In genomic region chr17:80850817-80851216, GRCh38 we compare ENCODE assay signal across 22 cellular contexts.
DNase-seq lines count a peak whose midpoint lies in the region; FAIRE-seq and TF ChIP-seq lines count a peak whose summit lies in the region.
"Had no signal": no experiment of that assay in that cellular context is flagged by ENCODE, and none has a peak within 500 bp of the region (broad histone marks: within the 10 kb centered on the region; RNA-seq: fewer than 3 reads in every experiment).

No MANE protein-coding gene starts in this region.

- intact Hi-C loops in colonic mucosa (cut with DNase I) = no loop called here

- H3K4me3 ChIP-seq in choroid plexus epithelial cell (ENCODE audit: low read depth, low read length) = no peak overlapping the region
- no peak overlapping the region for H3K4me3 ChIP-seq in colonic mucosa
- H3K4me3 ChIP-seq: cardiac muscle cell, GM12878, Peyer's patch had no signal

- peak overlapping the region; percentile 77 for H3K27ac Mint-ChIP-seq in activated naive CD8-positive, alpha-beta T cell
- H3K27ac Mint-ChIP-seq in activated naive CD8-positive, alpha-beta T cell treated with anti-CD3 and anti-CD28 coated beads for 36 hours = no peak overlapping the region
- H3K27ac Mint-ChIP-seq: activated T-helper 2 cell treated with anti-CD3 and anti-CD28 coated beads, Interferon-gamma antibody, Interleukin-2, Interleukin-4, amounts not matched to agents 10 μg/mL and 5 μg/mL and 100 μg/mL, durations not matched to agents 14 hours and 24 hours and 36 hours had no signal

- peaks cover 16% of the 10 kb centered on the region for H3K36me3 Mint-ChIP-seq in activated naive CD8-positive, alpha-beta T cell
- peaks cover 32% of the 10 kb centered on the region for H3K36me3 Mint-ChIP-seq in activated naive CD8-positive, alpha-beta T cell treated with anti-CD3 and anti-CD28 coated beads for 36 hours

- no peak for FAIRE-seq in GM19239 (lab: Jason Lieb, UNC)
- FAIRE-seq: endometrium, GM12878 had no signal

- H3K4me3 Mint-ChIP-seq in activated naive CD8-positive, alpha-beta T cell = no peak overlapping the region
- H3K4me3 Mint-ChIP-seq in activated naive CD8-positive, alpha-beta T cell treated with anti-CD3 and anti-CD28 coated beads for 36 hours = no peak overlapping the region
- H3K4me3 Mint-ChIP-seq: type B pancreatic cell had no signal

- no peak overlapping the region for H3K27ac ChIP-seq in colonic mucosa
- H3K27ac ChIP-seq: cardiac muscle cell, Peyer's patch had no signal

- peaks cover 9% of the 10 kb centered on the region for H3K4me1 ChIP-seq in colonic mucosa

- no peak overlapping the region for H3K9ac ChIP-seq in colonic mucosa (ENCODE audit: low read depth in 2 of 2, low read length in 2 of 2)

- H3K27me3 ChIP-seq in colonic mucosa = no peaks in the 10 kb centered on the region
- H3K27me3 ChIP-seq: BE2C, cardiac muscle cell, Peyer's patch had no signal

- DNase-seq in activated naive CD8-positive, alpha-beta T cell treated with anti-CD3 and anti-CD28 coated beads for 36 hours = no peak
- DNase-seq in NCI-H2196 treated with DMSO at 0.1 percent for 48 hours (lab: John Stamatoyannopoulos, UW; ENCODE audit: unreplicated experiment) = peak; percentile 73
- DNase-seq in choroid plexus epithelial cell (ENCODE audit: low read depth) = peak; percentile 32
- no peak for DNase-seq in stimulated activated CD8-positive, alpha-beta memory T cell treated with anti-CD3 and anti-CD28 coated beads, Interleukin-4, amount 100 ng/mL, for 48 hours
- DNase-seq in colonic mucosa = no peak
- DNase-seq in GM19239 (ENCODE audit: insufficient read length, low spot score) = no peak
- DNase-seq: activated CD4-positive, alpha-beta T cell treated with anti-CD3 and anti-CD28 coated beads for 48 hours; BE2C; DMS79; Karpas-422; left cardiac atrium; NCI-H524; retina; stimulated activated CD4-positive, alpha-beta T cell treated with anti-CD3 and anti-CD28 coated beads, Interleukin-4, amount 100 ng/mL, for 1 hour; T-helper 17 cell had no signal

- H3K9me3 ChIP-seq in colonic mucosa = no peaks in the 10 kb centered on the region
- H3K9me3 ChIP-seq: BE2C, Peyer's patch had no signal

- H3K27me3 Mint-ChIP-seq in activated naive CD8-positive, alpha-beta T cell = no peaks in the 10 kb centered on the region
- H3K27me3 Mint-ChIP-seq in activated naive CD8-positive, alpha-beta T cell treated with anti-CD3 and anti-CD28 coated beads for 36 hours = no peaks in the 10 kb centered on the region
- H3K27me3 Mint-ChIP-seq: T-helper 17 cell, type B pancreatic cell had no signal

- no peaks in the 10 kb centered on the region for H3K9me3 Mint-ChIP-seq in activated naive CD8-positive, alpha-beta T cell (ENCODE audit: low read depth)
- no peaks in the 10 kb centered on the region for H3K9me3 Mint-ChIP-seq in activated naive CD8-positive, alpha-beta T cell treated with anti-CD3 and anti-CD28 coated beads for 36 hours
- H3K9me3 Mint-ChIP-seq: activated T-helper 2 cell treated with anti-CD3 and anti-CD28 coated beads, Interferon-gamma antibody, Interleukin-2, Interleukin-4, amounts not matched to agents 10 μg/mL and 5 μg/mL and 100 μg/mL, durations not matched to agents 14 hours and 24 hours and 36 hours; type B pancreatic cell had no signal

- no peaks in the 10 kb centered on the region for H3K36me3 ChIP-seq in colonic mucosa
- H3K36me3 ChIP-seq: cardiac muscle cell, Peyer's patch had no signal

- TF ChIP-seq CTCF in choroid plexus epithelial cell (conservative IDR thresholded peaks at IDR 0.05; ENCODE audit: low read depth, low read length) (no peak), colonic mucosa (IDR thresholded peaks at IDR 0.05) (no peak)

- H3K4me1 Mint-ChIP-seq in activated naive CD8-positive, alpha-beta T cell (ENCODE audit: low read depth) = peaks cover 59% of the 10 kb centered on the region
- H3K4me1 Mint-ChIP-seq in activated naive CD8-positive, alpha-beta T cell treated with anti-CD3 and anti-CD28 coated beads for 36 hours = peaks cover 49% of the 10 kb centered on the region

Comparison
In these comparisons a context has a peak if more than half of its experiments do, and no peak if none do; other contexts are left out.
1. DNase-seq: peak in NCI-H2196 treated with DMSO at 0.1 percent for 48 hours (single experiment) and choroid plexus epithelial cell (single experiment); none in activated naive CD8-positive, alpha-beta T cell treated with anti-CD3 and anti-CD28 coated beads for 36 hours (single experiment), stimulated activated CD8-positive, alpha-beta memory T cell treated with anti-CD3 and anti-CD28 coated beads, Interleukin-4, amount 100 ng/mL, for 48 hours (single experiment), colonic mucosa (single experiment) and GM19239 (single experiment).